8 cellular contexts compared by ENCODE assay signal in genomic region chr19:50333235-50333736, GRCh38. TPM values are rescaled to one million over a fixed set of nuclear protein-coding genes. Genes with fewer than 3 reads are reported as not detected.
DNase-seq lines count a peak whose midpoint lies in the region; ATAC-seq lines count a peak whose summit lies in the region.

No MANE protein-coding gene starts in this region.

- peak; percentile 42 for ATAC-seq in HG03135 (IDR thresholded peaks at IDR 0.05; ENCODE audit: unreplicated experiment)
- ATAC-seq in esophagus mucosa: peak; percentile 53

- H3K9ac ChIP-seq in muscle layer of colon (ENCODE audit: low read length): no peak overlapping the region

- H3K27ac ChIP-seq in muscle layer of colon (ENCODE audit: low read depth, low read length): no peak overlapping the region

- peaks cover 36 to 58% of the 10 kb centered on the region in 2 donors for H3K27me3 ChIP-seq in muscle layer of colon (ENCODE audit: control insufficient read depth in 1 of 2, insufficient read depth in 2 of 2, low read length in 2 of 2)

- H3K9me3 ChIP-seq in muscle layer of colon (ENCODE audit: low read length): no peaks in the 10 kb centered on the region

- DNase-seq in SIG-M5 treated with dmso at 0.1 percent for 504 hours (lab: John Stamatoyannopoulos, UW; ENCODE audit: unreplicated experiment) (peak; percentile 66), SIG-M5 (lab: John Stamatoyannopoulos, UW) (no peak), NOMO-1 (lab: John Stamatoyannopoulos, UW; ENCODE audit: unreplicated experiment in 2 of 2) (peak; percentile 92 to 95), activated T-cell treated with anti-CD3 and anti-CD28 coated beads for 4 hours (peak; percentile 94)
- peak; percentile 78 to 89 for DNase-seq in stimulated activated CD8-positive, alpha-beta memory T cell treated with anti-CD3 and anti-CD28 coated beads, Interleukin-4, amount 100 ng/mL, for 4 hours (ENCODE audit: low read depth in 2 of 2, low spot score in 1 of 2)

- peak overlapping the region; percentile 7 to 43 for H3K4me3 ChIP-seq in muscle layer of colon (ENCODE audit: low read depth in 1 of 2, low read length in 2 of 2)

- no peaks in the 10 kb centered on the region for H3K36me3 ChIP-seq in muscle layer of colon (ENCODE audit: insufficient read depth, low read length)

- peaks cover 6% of the 10 kb centered on the region for H3K4me1 ChIP-seq in muscle layer of colon (ENCODE audit: insufficient read depth, low read length)

RNA-seq across cellular contexts. Expression of gene KCNC3, which starts 4.1 kb away (rescaled TPM):
- 0.48 TPM for total RNA-seq in esophagus mucosa

RNA-seq across cellular contexts. Expression of gene NAPSA, which starts 32.2 kb away (rescaled TPM):
- 0.40 TPM for total RNA-seq in esophagus mucosa

RNA-seq across cellular contexts. Expression of gene NR1H2, which starts 43.0 kb away (rescaled TPM):
- total RNA-seq in esophagus mucosa: 33.4 TPM

RNA-seq across cellular contexts. Expression of gene POLD1, which starts 50.9 kb away (rescaled TPM):
- 24.3 TPM for total RNA-seq in esophagus mucosa
